ENCODE assay signal across 27 cellular contexts in genomic region chr11:8803973-8804372, GRCh38.
DNase-seq lines count a peak whose midpoint lies in the region; ATAC-seq and TF ChIP-seq lines count a peak whose summit lies in the region.
"Had no signal": no experiment of that assay in that cellular context is flagged by ENCODE, and none has a peak within 500 bp of the region (broad histone marks: within the 10 kb centered on the region; RNA-seq: fewer than 3 reads in every experiment).

No MANE protein-coding gene starts in this region.

- no peak for TF ChIP-seq POLR2A in uterus (IDR thresholded peaks at IDR 0.05)

- peak in 2 of 8 donors; percentile 65 to 68 for ATAC-seq in heart right ventricle
- no peak for ATAC-seq in left cardiac atrium
- ATAC-seq in SK-N-SH treated with all-trans-retinoic acid at 6 μM for 48 hours: no peak
- ATAC-seq: activated CD8-positive, alpha-beta T cell treated with anti-CD3 and anti-CD28 coated beads, Interleukin-2, amount 10 ng/mL, durations not matched to agents 7 days and 5 days; activated T-helper 17 cell treated with anti-CD3 and anti-CD28 coated beads, Interleukin-2, amount 50 U/mL, for 72 hours; body of pancreas had no signal

- H3K9me3 ChIP-seq in heart right ventricle (no peaks in the 10 kb centered on the region), right atrium auricular region (no peaks in the 10 kb centered on the region), neutrophil (no peaks in the 10 kb centered on the region), uterus (no peaks in the 10 kb centered on the region)
- H3K9me3 ChIP-seq: body of pancreas, MG63, prostate gland had no signal

- no peak overlapping the region for H3K4me3 ChIP-seq in heart right ventricle
- no peak overlapping the region for H3K4me3 ChIP-seq in right atrium auricular region
- H3K4me3 ChIP-seq in neutrophil (ENCODE audit: low read depth in 1 of 2, low read length in 1 of 2): no peak overlapping the region
- H3K4me3 ChIP-seq in uterus: no peak overlapping the region
- H3K4me3 ChIP-seq: body of pancreas, MG63, PC-9, prostate gland had no signal

- intact Hi-C loops in heart right ventricle (cut with DNase I): loop anchor here in 2 of 10 donors (5.0 kb wide), 2 partner anchors 37 to 87 kb away; no protein-coding TSS in a partner anchor
- intact Hi-C loops in left cardiac atrium (cut with DNase I): no loop called here
- intact Hi-C loops in uterus (cut with DNase I; ENCODE audit: low total_unique reads): loop anchor here (10.0 kb wide), 1 partner anchor 99 kb away; no protein-coding TSS in a partner anchor

- H3K27me3 ChIP-seq in heart right ventricle (no peaks in the 10 kb centered on the region), right atrium auricular region (no peaks in the 10 kb centered on the region), neutrophil (no peaks in the 10 kb centered on the region), uterus (no peaks in the 10 kb centered on the region)
- H3K27me3 ChIP-seq: body of pancreas, MG63 had no signal

- H3K36me3 ChIP-seq in heart right ventricle: peaks cover 0 to 30% (median 0%) of the 10 kb centered on the region in 9 donors
- no peaks in the 10 kb centered on the region for H3K36me3 ChIP-seq in right atrium auricular region
- no peaks in the 10 kb centered on the region for H3K36me3 ChIP-seq in neutrophil
- H3K36me3 ChIP-seq in uterus: no peaks in the 10 kb centered on the region
- H3K36me3 ChIP-seq: MG63, prostate gland had no signal

- TF ChIP-seq CTCF in heart right ventricle (IDR thresholded peaks at IDR 0.05) (no peak), right atrium auricular region (IDR thresholded peaks at IDR 0.05) (no peak), neutrophil (IDR thresholded peaks at IDR 0.05) (no peak), uterus (IDR thresholded peaks at IDR 0.05) (no peak)

- DNase-seq in heart right ventricle (peak in 1 of 2 donors; percentile 26), left cardiac atrium (no peak), right atrium auricular region (ENCODE audit: low spot score) (no peak), uterus (no peak), EL (no peak), NCI-H1048 (lab: John Stamatoyannopoulos, UW) (no peak)
- DNase-seq: activated CD4-positive, alpha-beta T cell treated with anti-CD3 and anti-CD28 coated beads for 1 hour; activated CD8-positive, alpha-beta T cell treated with anti-CD3 and anti-CD28 coated beads, Interleukin-2, amount 10 ng/mL, durations not matched to agents 7 days and 5 days; activated naive CD4-positive, alpha-beta T cell treated with anti-CD3 and anti-CD28 coated beads, Interleukin-2, amount 50 U/mL, for 16 hours; body of pancreas; CD4-positive, alpha-beta T cell; hypothalamus; MG63; naive B cell; NCI-H1417; NCI-H2081; NCI-H2227 treated with DMSO at 0.1 percent for 48 hours; NCI-H526 treated with DMSO at 0.1 percent for 48 hours; nucleus accumbens; PC-9; SHP77 treated with DMSO at 0.1 percent for 48 hours; stimulated activated CD4-positive, alpha-beta T cell treated with anti-CD3 and anti-CD28 coated beads, Interleukin-15, amount 100 ng/mL, for 24 hours; stimulated activated CD4-positive, alpha-beta T cell treated with anti-CD3 and anti-CD28 coated beads, Interleukin-4, amount 100 ng/mL, for 4 hours had no signal

- H3K4me1 ChIP-seq in heart right ventricle (peaks cover 16 to 95% (median 77%) of the 10 kb centered on the region in 9 donors), right atrium auricular region (peaks cover 0 to 86% of the 10 kb centered on the region in 2 donors), neutrophil (ENCODE audit: control insufficient read depth in 1 of 2, insufficient read depth in 1 of 2, low read depth in 1 of 2, low read length in 1 of 2) (peaks cover 36 to 64% of the 10 kb centered on the region in 2 experiments), uterus (peaks cover 10 to 15% of the 10 kb centered on the region in 2 donors)
- H3K4me1 ChIP-seq: prostate gland had no signal

- 67 to 77% methylated on average over 6 of the region's 6 CpGs for WGBS in heart right ventricle, 2 donors

- H3K27ac ChIP-seq in heart right ventricle: peak overlapping the region in 6 of 10 donors; percentile 1 to 79 (median 65)
- peak overlapping the region; percentile 1 to 33 for H3K27ac ChIP-seq in right atrium auricular region
- H3K27ac ChIP-seq in neutrophil: peak overlapping the region; percentile 30
- H3K27ac ChIP-seq in uterus: peak overlapping the region; percentile 90 to 96
- H3K27ac ChIP-seq: body of pancreas, PC-9, prostate gland had no signal

TF ChIP-seq in SK-N-SH treated with all-trans-retinoic acid at 6 μM for 48 hours, 23 proteins besides CTCF, POLR2A, EP300 and RAD21:
- TF ChIP-seq CSDC2 (CRISPR knock-in tag; IDR thresholded peaks at IDR 0.05) (no peak), GLIS3 (CRISPR knock-in tag; IDR thresholded peaks at IDR 0.05) (no peak), CSRNP3 (CRISPR knock-in tag; IDR thresholded peaks at IDR 0.05) (no peak), PPARA (CRISPR knock-in tag; IDR thresholded peaks at IDR 0.05; ENCODE audit: borderline replicate concordance) (no peak), ESRRG (CRISPR knock-in tag; IDR thresholded peaks at IDR 0.05) (no peak)
TF ChIP-seq in SK-N-SH treated with all-trans-retinoic acid at 6 μM for 48 hours: peak in this region for 0.

Comparison
In these comparisons a context has a peak if more than half of its experiments do, and no peak if none do; other contexts are left out.
1. H3K27ac ChIP-seq: peak in every context shown above with its lines; median percentile 93 in uterus; 65 in heart right ventricle; 30 in neutrophil; 17 in right atrium auricular region.